8 cellular contexts compared by ENCODE assay signal in genomic region chr2:128736689-128737545, GRCh38.
DNase-seq lines count a peak whose midpoint lies in the region; ATAC-seq and TF ChIP-seq lines count a peak whose summit lies in the region.

No MANE protein-coding gene starts in this region.

- CTCF ChIA-PET in WTC11 (lab: Charles Lee), result interaction anchor here (0.5 to 1.8 kb wide), 45 partner anchors 9 to 1187 kb away, joined by 3 to 20 read pairs (median 3); no protein-coding TSS in a partner anchor

- H3K27me3 ChIP-seq in GM23338 (ENCODE audit: insufficient read depth), result peaks cover 9% of the 10 kb centered on the region
- no peaks in the 10 kb centered on the region for H3K27me3 ChIP-seq in colonic mucosa

- H3K36me3 Mint-ChIP-seq in GM23338 (ENCODE audit: low read depth), result no peaks in the 10 kb centered on the region
- no peaks in the 10 kb centered on the region for H3K36me3 Mint-ChIP-seq in WTC11

- H3K4me3 ChIP-seq in GM23338, result peak overlapping the region; percentile 56
- H3K4me3 ChIP-seq in colonic mucosa, result peak overlapping the region; percentile 24

- H3K9me3 Mint-ChIP-seq in GM23338 (no peaks in the 10 kb centered on the region; the same call in 2 of the 3 replicates), WTC11 (no peaks in the 10 kb centered on the region)

- peak overlapping the region; percentile 92 for H2AFZ ChIP-seq in GM23338

- intact Hi-C loops in colonic mucosa (cut with DNase I), result loop anchor here (10.0 kb wide), 2 partner anchors 412 to 658 kb away; no protein-coding TSS in a partner anchor

- H3K4me2 ChIP-seq in GM23338, result peak overlapping the region; percentile 79

- peak; percentile 89 for ATAC-seq in GM23338
- ATAC-seq in WTC11, result peak; percentile 90
- peak; percentile 93 for ATAC-seq in left lobe of liver

- H3K27me3 Mint-ChIP-seq in GM23338 (ENCODE audit: insufficient read depth, low read depth, poor library complexity), result peaks cover 6% of the 10 kb centered on the region
- peaks cover 16% of the 10 kb centered on the region for H3K27me3 Mint-ChIP-seq in WTC11 (ENCODE audit: low read depth)

- H4K20me1 ChIP-seq in GM23338 (replicated peaks; ENCODE audit: insufficient read depth), result no peaks in the 10 kb centered on the region

- no peaks in the 10 kb centered on the region for H3F3A ChIP-seq in GM23338 (replicated peaks; ENCODE audit: low read depth)

- POLR2A ChIA-PET in WTC11 (lab: Charles Lee), result no interaction called here

- DNase-seq in DMS153 (lab: John Stamatoyannopoulos, UW), result peak; percentile 47
- DNase-seq in GM23338 (ENCODE audit: low spot score), result peak; percentile 95
- DNase-seq in NAMALWA (ENCODE audit: low spot score), result peak; percentile 67
- peak; percentile 92 for DNase-seq in WTC11 (ENCODE audit: low spot score)
- DNase-seq in colonic mucosa, result peak; percentile 77
- peak; percentile 73 for DNase-seq in left lobe of liver (ENCODE audit: low spot score)
- DNase-seq in stimulated activated CD4-positive, alpha-beta T cell treated with anti-CD3 and anti-CD28 coated beads, Interleukin-2, amount 100 ng/mL, for 4 hours (ENCODE audit: low read depth), result peak; percentile 13
- no peak for DNase-seq in NOMO-1 treated with dmso at 0.1 percent for 144 hours (lab: John Stamatoyannopoulos, UW; ENCODE audit: unreplicated experiment)

- no peak overlapping the region for H3K9ac ChIP-seq in colonic mucosa (ENCODE audit: low read depth in 2 of 2, low read length in 2 of 2)

- no peaks in the 10 kb centered on the region for H3K79me2 ChIP-seq in GM23338 (replicated peaks; ENCODE audit: insufficient read depth)

- 0 out of 2 replicates have a peak, but pooled peaks cover 5% of the 10 kb centered on the region for H3K9me2 ChIP-seq in GM23338 (ENCODE audit: insufficient read depth)

- H3K27ac ChIP-seq in GM23338 (ENCODE audit: low read depth) (no peak overlapping the region), colonic mucosa (no peak overlapping the region)

- H3K9me3 ChIP-seq in colonic mucosa, result no peaks in the 10 kb centered on the region

- H3K4me3 Mint-ChIP-seq in GM23338, result peak overlapping the region; percentile 76; the same call in 2 of the 3 replicates
- H3K4me3 Mint-ChIP-seq in WTC11, result peak overlapping the region; percentile 69

- peak; percentile 92 to 98 for TF ChIP-seq CTCF in GM23338 (conservative IDR thresholded peaks at IDR 0.05; ENCODE audit: low read depth in 2 of 2)
- peak; percentile 99 for TF ChIP-seq CTCF in WTC11 (IDR thresholded peaks at IDR 0.05)
- TF ChIP-seq CTCF in colonic mucosa (IDR thresholded peaks at IDR 0.05), result peak; percentile 100

- H3K4me1 ChIP-seq in GM23338 (ENCODE audit: insufficient read depth), result no peaks in the 10 kb centered on the region; the same call in 1 of the 2 replicates
- no peaks in the 10 kb centered on the region for H3K4me1 ChIP-seq in colonic mucosa

- H3K4me1 Mint-ChIP-seq in GM23338 (peaks cover 4% of the 10 kb centered on the region; the same call in 1 of the 3 replicates), WTC11 (peaks cover 3% of the 10 kb centered on the region; the same call in 1 of the 2 replicates)

- H3K27ac Mint-ChIP-seq in GM23338 (no peak overlapping the region), WTC11 (no peak overlapping the region)

- H3K36me3 ChIP-seq in GM23338 (ENCODE audit: insufficient read depth), result no peaks in the 10 kb centered on the region
- H3K36me3 ChIP-seq in colonic mucosa, result no peaks in the 10 kb centered on the region

TF ChIP-seq in GM23338, 12 proteins besides CTCF, POLR2A, EP300 and RAD21:
- TF ChIP-seq ZNF114 (CRISPR knock-in tag; IDR thresholded peaks at IDR 0.05) (peak; percentile 38; the same call in 1 of the 2 replicates), POLR2AphosphoS5 (IDR thresholded peaks at IDR 0.05; ENCODE audit: low read depth) (0 out of 2 replicates have a peak, but pooled peaks have one; percentile 18), CREB1 (CRISPR knock-in tag; IDR thresholded peaks at IDR 0.05; ENCODE audit: low read depth) (no peak), ZNF331 (CRISPR knock-in tag; IDR thresholded peaks at IDR 0.05; ENCODE audit: low read depth) (no peak), STAT1 (IDR thresholded peaks at IDR 0.05; ENCODE audit: unreplicated experiment) (no peak), EZH2phosphoT487 (IDR thresholded peaks at IDR 0.05; ENCODE audit: unreplicated experiment) (no peak), NANOG (IDR thresholded peaks at IDR 0.05; ENCODE audit: borderline replicate concordance) (no peak)
- TF ChIP-seq, protein P1, sequence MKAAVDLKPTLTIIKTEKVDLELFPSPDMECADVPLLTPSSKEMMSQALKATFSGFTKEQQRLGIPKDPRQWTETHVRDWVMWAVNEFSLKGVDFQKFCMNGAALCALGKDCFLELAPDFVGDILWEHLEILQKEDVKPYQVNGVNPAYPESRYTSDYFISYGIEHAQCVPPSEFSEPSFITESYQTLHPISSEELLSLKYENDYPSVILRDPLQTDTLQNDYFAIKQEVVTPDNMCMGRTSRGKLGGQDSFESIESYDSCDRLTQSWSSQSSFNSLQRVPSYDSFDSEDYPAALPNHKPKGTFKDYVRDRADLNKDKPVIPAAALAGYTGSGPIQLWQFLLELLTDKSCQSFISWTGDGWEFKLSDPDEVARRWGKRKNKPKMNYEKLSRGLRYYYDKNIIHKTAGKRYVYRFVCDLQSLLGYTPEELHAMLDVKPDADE (IDR thresholded peaks at IDR 0.05), result no peak

TF ChIP-seq in WTC11, 78 proteins besides CTCF, POLR2A, EP300 and RAD21 (continues in another document):
- TF ChIP-seq ZNF219 (CRISPR knock-in tag; IDR thresholded peaks at IDR 0.05; ENCODE audit: borderline replicate concordance) (no peak), FOXJ3 (CRISPR knock-in tag; IDR thresholded peaks at IDR 0.05; ENCODE audit: borderline replicate concordance) (no peak), ZNF232 (CRISPR knock-in tag; IDR thresholded peaks at IDR 0.05) (no peak), OVOL2 (CRISPR knock-in tag; IDR thresholded peaks at IDR 0.05; ENCODE audit: borderline replicate concordance) (no peak), SP1 (CRISPR knock-in tag; conservative IDR thresholded peaks at IDR 0.05) (0 out of 2 replicates have a peak, but pooled peaks have one; percentile 15), ZNF423 (CRISPR knock-in tag; IDR thresholded peaks at IDR 0.05) (0 out of 2 replicates have a peak, but pooled peaks have one; percentile 2), HMGXB4 (CRISPR knock-in tag; IDR thresholded peaks at IDR 0.05) (peak; percentile 80; the same call in 1 of the 2 replicates), EMX1 (CRISPR knock-in tag; IDR thresholded peaks at IDR 0.05) (no peak), PRRX2 (CRISPR knock-in tag; IDR thresholded peaks at IDR 0.05) (no peak), ZNF138 (CRISPR knock-in tag; conservative IDR thresholded peaks at IDR 0.05) (no peak), NR2C2 (CRISPR knock-in tag; IDR thresholded peaks at IDR 0.05) (no peak), FOXK1 (CRISPR knock-in tag; IDR thresholded peaks at IDR 0.05) (no peak), MAX (CRISPR knock-in tag; IDR thresholded peaks at IDR 0.05) (peak; percentile 37; the same call in 1 of the 2 replicates)
- TF ChIP-seq, protein P2, sequence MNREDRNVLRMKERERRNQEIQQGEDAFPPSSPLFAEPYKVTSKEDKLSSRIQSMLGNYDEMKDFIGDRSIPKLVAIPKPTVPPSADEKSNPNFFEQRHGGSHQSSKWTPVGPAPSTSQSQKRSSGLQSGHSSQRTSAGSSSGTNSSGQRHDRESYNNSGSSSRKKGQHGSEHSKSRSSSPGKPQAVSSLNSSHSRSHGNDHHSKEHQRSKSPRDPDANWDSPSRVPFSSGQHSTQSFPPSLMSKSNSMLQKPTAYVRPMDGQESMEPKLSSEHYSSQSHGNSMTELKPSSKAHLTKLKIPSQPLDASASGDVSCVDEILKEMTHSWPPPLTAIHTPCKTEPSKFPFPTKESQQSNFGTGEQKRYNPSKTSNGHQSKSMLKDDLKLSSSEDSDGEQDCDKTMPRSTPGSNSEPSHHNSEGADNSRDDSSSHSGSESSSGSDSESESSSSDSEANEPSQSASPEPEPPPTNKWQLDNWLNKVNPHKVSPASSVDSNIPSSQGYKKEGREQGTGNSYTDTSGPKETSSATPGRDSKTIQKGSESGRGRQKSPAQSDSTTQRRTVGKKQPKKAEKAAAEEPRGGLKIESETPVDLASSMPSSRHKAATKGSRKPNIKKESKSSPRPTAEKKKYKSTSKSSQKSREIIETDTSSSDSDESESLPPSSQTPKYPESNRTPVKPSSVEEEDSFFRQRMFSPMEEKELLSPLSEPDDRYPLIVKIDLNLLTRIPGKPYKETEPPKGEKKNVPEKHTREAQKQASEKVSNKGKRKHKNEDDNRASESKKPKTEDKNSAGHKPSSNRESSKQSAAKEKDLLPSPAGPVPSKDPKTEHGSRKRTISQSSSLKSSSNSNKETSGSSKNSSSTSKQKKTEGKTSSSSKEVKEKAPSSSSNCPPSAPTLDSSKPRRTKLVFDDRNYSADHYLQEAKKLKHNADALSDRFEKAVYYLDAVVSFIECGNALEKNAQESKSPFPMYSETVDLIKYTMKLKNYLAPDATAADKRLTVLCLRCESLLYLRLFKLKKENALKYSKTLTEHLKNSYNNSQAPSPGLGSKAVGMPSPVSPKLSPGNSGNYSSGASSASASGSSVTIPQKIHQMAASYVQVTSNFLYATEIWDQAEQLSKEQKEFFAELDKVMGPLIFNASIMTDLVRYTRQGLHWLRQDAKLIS (CRISPR knock-in tag; IDR thresholded peaks at IDR 0.05; ENCODE audit: borderline replicate concordance), result no peak
